8 cellular contexts compared by ENCODE assay signal in the genomic region with DNA sequence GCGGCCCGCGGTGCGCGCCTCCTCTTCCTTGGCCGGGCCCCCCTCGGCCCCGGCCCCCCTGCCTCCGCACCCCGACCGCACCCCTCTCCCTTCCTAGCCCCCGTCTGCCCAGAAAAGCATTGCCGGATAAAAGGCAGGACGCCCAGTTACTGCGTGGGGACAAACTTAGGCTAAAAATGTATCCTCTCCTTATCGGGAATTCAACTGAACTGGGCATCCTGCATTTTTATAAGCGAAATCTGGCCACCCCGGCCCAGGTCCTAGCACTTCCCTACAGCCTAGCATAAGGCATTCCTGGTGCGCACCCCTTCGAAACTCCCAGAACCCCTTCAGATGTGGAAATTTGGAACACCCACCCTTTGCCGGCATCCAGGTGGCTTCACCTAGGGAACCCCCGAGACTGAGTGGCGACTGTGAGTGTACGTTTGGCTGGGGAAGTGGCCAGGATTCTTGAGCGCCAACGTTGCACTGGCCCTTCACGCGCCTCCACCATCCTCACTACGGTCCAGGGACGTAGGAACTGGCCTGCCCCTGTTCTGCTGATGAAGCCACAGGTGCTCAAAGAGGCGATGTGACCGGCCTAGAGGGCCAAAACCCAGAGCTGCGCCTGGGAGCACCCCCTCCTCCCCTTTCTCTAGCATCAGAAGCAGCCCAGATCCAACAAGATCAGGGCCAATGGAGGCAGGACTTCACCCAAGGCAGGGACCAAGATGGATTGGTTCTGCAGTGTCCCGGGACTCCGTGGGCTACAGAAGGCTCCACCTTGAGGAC. TPM values are rescaled to one million over a fixed set of nuclear protein-coding genes. Genes with fewer than 3 reads are reported as not detected.
DNase-seq lines count a peak whose midpoint lies in the region; ATAC-seq and TF ChIP-seq lines count a peak whose summit lies in the region.

No MANE protein-coding gene starts in this region.

- H3K36me3 ChIP-seq in Loucy (ENCODE audit: insufficient read depth, low read length) (no peaks in the 10 kb centered on the region), neural progenitor cell (no peaks in the 10 kb centered on the region)

- peaks cover 18% of the 10 kb centered on the region for H3K4me1 Mint-ChIP-seq in neural progenitor cell

- H3K27me3 ChIP-seq in Loucy (ENCODE audit: insufficient read depth, low read length, poor library complexity, severe bottlenecking), result peaks cover 6% of the 10 kb centered on the region
- no peaks in the 10 kb centered on the region for H3K27me3 ChIP-seq in dorsolateral prefrontal cortex
- H3K27me3 ChIP-seq in neural progenitor cell, result peaks cover 34% of the 10 kb centered on the region

- DNase-seq in dorsolateral prefrontal cortex (no peak), neural progenitor cell (ENCODE audit: low spot score) (peak; percentile 26), occipital lobe (lab: John Stamatoyannopoulos, UW) (no peak), lower leg skin (ENCODE audit: low spot score in 2 of 2) (no peak)
- DNase-seq in stimulated activated naive CD4-positive, alpha-beta T cell treated with Interleukin-2 at 50 U/mL for 16 hours (lab: John Stamatoyannopoulos, UW), result no peak

- H3K4me1 ChIP-seq in Loucy (ENCODE audit: insufficient read depth, low read length, poor library complexity, severe bottlenecking) (peaks cover 6% of the 10 kb centered on the region), neural progenitor cell (peaks cover 5% of the 10 kb centered on the region)

- H2AFZ ChIP-seq in Loucy (ENCODE audit: low read length) (peak overlapping the region; percentile 78; the same call in 1 of the 2 replicates), neural progenitor cell (replicated peaks) (no peak overlapping the region)

- ATAC-seq in GM18511 (IDR thresholded peaks at IDR 0.05; ENCODE audit: unreplicated experiment), result no peak

- peaks cover 9% of the 10 kb centered on the region for H3K27me3 Mint-ChIP-seq in neural progenitor cell (ENCODE audit: insufficient read depth, low read depth)

- no peaks in the 10 kb centered on the region for H3F3A ChIP-seq in Loucy (ENCODE audit: low read depth)
- H3F3A ChIP-seq in neural progenitor cell (ENCODE audit: low read depth), result peaks cover 31% of the 10 kb centered on the region

- H3K9me3 ChIP-seq in Loucy (ENCODE audit: insufficient read depth, low read depth, low read length), result no peaks in the 10 kb centered on the region
- H3K9me3 ChIP-seq in neural progenitor cell (ENCODE audit: low read depth), result no peaks in the 10 kb centered on the region

- intact Hi-C loops in dorsolateral prefrontal cortex (cut with DNase I), result loop anchor here (5.0 to 10.0 kb wide), 5 partner anchors 181 to 418 kb away; partner anchors contain the start of gene MXD4 (in 2 of the 2)
- intact Hi-C loops in lower leg skin (cut with DNase I; ENCODE audit: low total_unique reads), result no loop called here

- H3K36me3 Mint-ChIP-seq in neural progenitor cell, result peaks cover 5% of the 10 kb centered on the region

- no peaks in the 10 kb centered on the region for H3K9me3 Mint-ChIP-seq in neural progenitor cell

- no peaks in the 10 kb centered on the region for H3K9me2 ChIP-seq in Loucy (replicated peaks; ENCODE audit: low read depth, low read length)

- no peaks in the 10 kb centered on the region for H4K20me1 ChIP-seq in Loucy (ENCODE audit: insufficient read depth, low read length, poor library complexity, severe bottlenecking)
- no peaks in the 10 kb centered on the region for H4K20me1 ChIP-seq in neural progenitor cell (ENCODE audit: low read depth)

- H3K27ac ChIP-seq in C4-2B (peak overlapping the region; percentile 68), dorsolateral prefrontal cortex (peak overlapping the region in 42 of 59 donors; percentile 2 to 87 (median 73)), neural progenitor cell (no peak overlapping the region)

- H3K4me3 ChIP-seq in Loucy (ENCODE audit: low read length, poor library complexity, severe bottlenecking) (peak overlapping the region; percentile 68), dorsolateral prefrontal cortex (peak overlapping the region; percentile 43 to 77 (median 63)), neural progenitor cell (peak overlapping the region; percentile 56), lower leg skin (ENCODE audit: low read depth, poor library complexity, severe bottlenecking) (no peak overlapping the region)

- H3K4me3 Mint-ChIP-seq in neural progenitor cell, result peak overlapping the region; percentile 83

- H3K9ac ChIP-seq in Loucy (ENCODE audit: low read depth, low read length, poor library complexity, severe bottlenecking), result no peak overlapping the region
- H3K9ac ChIP-seq in neural progenitor cell, result no peak overlapping the region

- TF ChIP-seq CTCF in C4-2B (conservative IDR thresholded peaks at IDR 0.05), result peak; percentile 46
- TF ChIP-seq CTCF in Loucy (conservative IDR thresholded peaks at IDR 0.05; ENCODE audit: low read length), result no peak
- TF ChIP-seq CTCF in dorsolateral prefrontal cortex (IDR thresholded peaks at IDR 0.05 in 54 of 56, conservative IDR thresholded peaks at IDR 0.05 in 2 of 56; ENCODE audit: low read depth in 1 of 56, partially characterized antibody in 56 of 56), result peak in 10 of 56 donors; percentile 1 to 29 (median 6)
- no peak for TF ChIP-seq CTCF in neural progenitor cell (IDR thresholded peaks at IDR 0.05)
- no peak for TF ChIP-seq CTCF in lower leg skin (IDR thresholded peaks at IDR 0.05)

- 39 to 49% methylated on average over 26 to 35 of the region's 35 CpGs for WGBS in lower leg skin, 2 donors

- H3K27ac Mint-ChIP-seq in neural progenitor cell, result no peak overlapping the region

- H3K4me2 ChIP-seq in Loucy (ENCODE audit: low read depth, low read length, poor library complexity, severe bottlenecking) (peak overlapping the region; percentile 68), neural progenitor cell (peak overlapping the region; percentile 80)

- TF ChIP-seq POLR2A in lower leg skin (IDR thresholded peaks at IDR 0.05), result no peak

- H3K79me2 ChIP-seq in Loucy (ENCODE audit: insufficient read depth, low read length) (peaks cover 8% of the 10 kb centered on the region), neural progenitor cell (ENCODE audit: low read depth) (peaks cover 17% of the 10 kb centered on the region)

RNA-seq across cellular contexts. Expression of gene RNF4, which starts 5.7 kb away (rescaled TPM):
- total RNA-seq in dorsolateral prefrontal cortex, result 10 to 100 TPM; 40.7 to 76.3 (median 56.4) TPM
- total RNA-seq in neural progenitor cell (ENCODE audit: low replicate concordance), result 73.8 and 96.4 TPM in 2 replicates
- total RNA-seq in occipital lobe, result 29.6 TPM
- total RNA-seq in lower leg skin, result 10 to 100 TPM; 30.4 to 44.0 (median 37.9) TPM

RNA-seq across cellular contexts. Expression of gene CFAP99, which starts 44.4 kb away (rescaled TPM):
- 1 to 10 TPM in 90 of 120 experiments, under 1 TPM in 30; 0.28 to 3.7 (median 1.4) TPM for total RNA-seq in dorsolateral prefrontal cortex
- not detected in 2 replicates for total RNA-seq in neural progenitor cell (ENCODE audit: low replicate concordance)
- not detected for total RNA-seq in occipital lobe
- not detected for total RNA-seq in lower leg skin

RNA-seq across cellular contexts. Expression of gene ZFYVE28, which starts 44.7 kb away (rescaled TPM):
- total RNA-seq in dorsolateral prefrontal cortex (10 to 100 TPM; 26.2 to 99.8 (median 65.5) TPM), neural progenitor cell (ENCODE audit: low replicate concordance) (0.39 and 0.93 TPM in 2 replicates), occipital lobe (3.7 TPM), lower leg skin (10 to 100 TPM in 2 of 4 donors, 1 to 10 TPM in 2; 5.0 to 12.8 (median 9.9) TPM)
